In the genomic region with DNA sequence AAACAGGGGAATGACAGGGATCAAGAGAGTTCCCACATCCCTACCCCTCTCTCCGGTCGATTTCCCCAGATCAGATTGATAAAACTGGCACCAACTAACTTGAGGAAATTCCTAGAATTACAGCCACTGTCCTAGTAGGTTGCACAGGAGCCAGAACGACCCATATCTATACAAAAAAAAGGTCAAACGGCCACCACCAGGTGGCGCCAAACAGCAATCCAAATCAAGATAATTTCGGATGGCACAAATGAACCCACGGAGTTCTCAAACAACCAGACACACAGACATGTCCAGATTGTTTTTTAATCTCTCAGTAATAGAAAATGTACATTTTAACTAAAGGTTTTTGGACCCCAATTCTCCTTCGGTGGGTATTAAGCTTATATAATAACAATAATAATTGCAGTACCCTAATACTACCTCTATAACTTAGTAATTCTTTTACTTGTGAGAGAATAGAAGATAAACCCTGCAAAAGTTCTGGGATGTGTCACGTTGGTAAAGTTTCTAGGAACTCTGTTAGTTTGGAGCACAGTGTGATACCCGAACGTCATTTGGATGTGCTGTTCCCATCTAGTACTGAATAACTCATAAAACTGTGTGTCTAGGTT, we compare ENCODE assay signal across 8 cellular contexts.
DNase-seq lines count a peak whose midpoint lies in the region; ATAC-seq, FAIRE-seq and TF ChIP-seq lines count a peak whose summit lies in the region.

No MANE protein-coding gene starts in this region.

- H3K27me3 ChIP-seq in ovary, result no peaks in the 10 kb centered on the region

- FAIRE-seq in urothelium cell line (lab: Jason Lieb, UNC), result no peak

- peak; percentile 42 for ATAC-seq in GM18868 (IDR thresholded peaks at IDR 0.05; ENCODE audit: unreplicated experiment)
- ATAC-seq in HG03354 (IDR thresholded peaks at IDR 0.05; ENCODE audit: poor library complexity, severe bottlenecking, unreplicated experiment), result peak; percentile 81

- no peak for TF ChIP-seq EP300 in ovary (IDR thresholded peaks at IDR 0.05)

- H3K4me3 ChIP-seq in ovary, result no peak overlapping the region

- WGBS in ovary, 3 donors, result 31 to 33% (median 32%) methylated on average over 11 of the region's 11 CpGs

- peak in 1 of 3 donors; percentile 21 for TF ChIP-seq CTCF in ovary (IDR thresholded peaks at IDR 0.05)

- H3K4me1 ChIP-seq in ovary (ENCODE audit: insufficient read depth), result no peaks in the 10 kb centered on the region

- intact Hi-C loops in ovary (cut with DNase I), result no loop called here

- no peak for TF ChIP-seq POLR2A in ovary (IDR thresholded peaks at IDR 0.05)

- no peaks in the 10 kb centered on the region for H3K36me3 ChIP-seq in ovary

- DNase-seq in CD1c-positive myeloid dendritic cell (ENCODE audit: extremely low spot score), result peak; percentile 68
- peak; percentile 11 for DNase-seq in OCI-M2 (lab: John Stamatoyannopoulos, UW; ENCODE audit: unreplicated experiment)
- peak; percentile 40 to 50 for DNase-seq in activated T-cell treated with anti-CD3 and anti-CD28 coated beads, Interleukin-2, amount 50 U/mL, for 48 hours
- DNase-seq in foreskin melanocyte, result peak; percentile 38
- peak; percentile 15 to 53 (median 31) for DNase-seq in ovary
- DNase-seq in urothelium cell line (ENCODE audit: low spot score), result peak; percentile 29

- H3K27ac ChIP-seq in ovary, result no peak overlapping the region

- H3K9me3 ChIP-seq in ovary, result no peaks in the 10 kb centered on the region

Comparison
In these comparisons a context has a peak if more than half of its experiments do, and no peak if none do; other contexts are left out.
1. DNase-seq: peak in every context shown above with its lines; median percentile 68 in CD1c-positive myeloid dendritic cell; 45 in activated T-cell treated with anti-CD3 and anti-CD28 coated beads, Interleukin-2, amount 50 U/mL, for 48 hours; 38 in foreskin melanocyte; 31 in ovary; 29 in urothelium cell line; 11 in OCI-M2.